8 cellular contexts compared by ENCODE assay signal in the genomic region with DNA sequence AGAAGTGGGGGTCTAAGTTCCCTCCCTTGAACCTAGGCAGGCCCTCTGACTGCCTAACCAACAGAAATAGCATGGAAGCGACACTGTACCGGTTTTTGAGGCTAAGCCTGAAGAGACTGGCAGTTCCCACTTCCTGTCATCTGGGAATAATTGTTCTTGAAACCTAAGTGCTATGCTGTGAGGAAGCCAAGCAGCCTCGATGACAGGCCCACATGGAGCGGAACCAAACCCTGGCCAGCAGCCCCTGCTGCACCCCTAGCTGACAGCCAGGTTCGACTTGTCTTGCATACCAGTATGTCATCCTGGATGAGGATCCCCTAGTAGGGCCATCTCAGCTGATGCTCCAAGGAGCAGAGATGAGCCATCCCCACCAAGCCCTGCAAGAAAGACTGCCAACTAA. TPM values are rescaled to one million over a fixed set of nuclear protein-coding genes. Genes with fewer than 3 reads are reported as not detected.
DNase-seq lines count a peak whose midpoint lies in the region; FAIRE-seq and TF ChIP-seq lines count a peak whose summit lies in the region.

No MANE protein-coding gene starts in this region.

- no peaks in the 10 kb centered on the region for H3F3A ChIP-seq in PC-9 (ENCODE audit: insufficient read depth, low read depth)

- no peaks in the 10 kb centered on the region for H3K79me2 ChIP-seq in PC-9 (ENCODE audit: low read depth)

- H3K4me3 ChIP-seq in small intestine (ENCODE audit: low read depth in 1 of 2, low read length in 2 of 2) (no peak overlapping the region), PC-9 (no peak overlapping the region)

- 57 to 82% (median 68%) methylated on average over 5 of the region's 5 CpGs for WGBS in small intestine, 3 donors

- peak overlapping the region; percentile 35 to 83 for H3K27ac ChIP-seq in small intestine (ENCODE audit: low read depth in 1 of 2, low read length in 1 of 2)
- H3K27ac ChIP-seq in PC-9 = no peak overlapping the region

- H3K4me1 Mint-ChIP-seq in brain = peaks cover 40% of the 10 kb centered on the region

- intact Hi-C loops in PC-9 (cut with micrococcal nuclease; ENCODE audit: unreplicated experiment) = no loop called here

- no peak for TF ChIP-seq CTCF in brain (conservative IDR thresholded peaks at IDR 0.05)
- no peak for TF ChIP-seq CTCF in PC-9 (conservative IDR thresholded peaks at IDR 0.05)

- H3K36me3 Mint-ChIP-seq in brain = no peaks in the 10 kb centered on the region

- H4K20me1 ChIP-seq in PC-9 (ENCODE audit: insufficient read depth) = no peaks in the 10 kb centered on the region

- H3K9me3 Mint-ChIP-seq in brain = peaks cover 0 to 7% (median 4%) of the 10 kb centered on the region in 5 experiments

- H3K4me1 ChIP-seq in small intestine (ENCODE audit: control insufficient read depth in 2 of 2, insufficient read depth in 1 of 2, low read depth in 1 of 2, low read length in 1 of 2) = peaks cover 0 to 4% of the 10 kb centered on the region in 2 donors
- H3K4me1 ChIP-seq in PC-9 (replicated peaks; ENCODE audit: insufficient read depth) = no peaks in the 10 kb centered on the region

- FAIRE-seq in small intestine (lab: Jason Lieb, UNC) = no peak

- H3K27ac Mint-ChIP-seq in brain = peak overlapping the region in 3 of 5 experiments; percentile 66 to 96 (median 95)

- H3K9me3 ChIP-seq in small intestine (ENCODE audit: control insufficient read depth, low read depth) (no peaks in the 10 kb centered on the region), PC-9 (ENCODE audit: insufficient read depth, low read depth) (no peaks in the 10 kb centered on the region)

- CTCF ChIA-PET in PC-9 (lab: Charles Lee) = no interaction called here

- H3K27me3 ChIP-seq in small intestine (ENCODE audit: control insufficient read depth in 2 of 2, insufficient read depth in 2 of 2, low read length in 2 of 2) (no peaks in the 10 kb centered on the region), PC-9 (ENCODE audit: insufficient read depth, low read depth) (peaks cover 13% of the 10 kb centered on the region; the same call in 1 of the 2 replicates)

- no peak overlapping the region for H3K4me2 ChIP-seq in PC-9

- DNase-seq in NCI-H748 (lab: John Stamatoyannopoulos, UW; ENCODE audit: unreplicated experiment) (peak; percentile 60), NCI-H748 treated with DMSO at 0.1 percent for 48 hours (lab: John Stamatoyannopoulos, UW) (no peak), MV-4-11 (lab: John Stamatoyannopoulos, UW) (peak; percentile 17), small intestine (no peak), NCI-H1436 treated with DMSO at 0.1 percent for 48 hours (lab: John Stamatoyannopoulos, UW) (no peak), AG20443 (ENCODE audit: low spot score) (no peak), PC-9 (no peak)

- POLR2A ChIA-PET in PC-9 (lab: Charles Lee; ENCODE audit: unreplicated experiment) = no interaction called here

- peaks cover 18% of the 10 kb centered on the region for H3K27me3 Mint-ChIP-seq in brain

- peak overlapping the region in 2 of 5 experiments; percentile 42 to 63 for H3K4me3 Mint-ChIP-seq in brain

- no peak overlapping the region for H2AFZ ChIP-seq in PC-9

- no peaks in the 10 kb centered on the region for H3K9me2 ChIP-seq in PC-9 (ENCODE audit: insufficient read depth)

- H3K36me3 ChIP-seq in small intestine (ENCODE audit: control insufficient read depth in 2 of 2, insufficient read depth in 2 of 2, low read length in 2 of 2) (no peaks in the 10 kb centered on the region), PC-9 (ENCODE audit: low read depth) (no peaks in the 10 kb centered on the region)

- BruUV-seq in PC-9 (replicated peaks; lab: Mats Ljungman, UMichigan) = no TSS peak

RNA-seq across cellular contexts. Expression of a gene that starts 6.4 kb away (rescaled TPM):
- 3.0 TPM for polyA plus RNA-seq in brain (ENCODE audit: insufficient read depth, low read depth, low replicate concordance)
- polyA plus RNA-seq in small intestine = under 1 TPM in 2 of 3 donors, not detected in 1; 0.54 to 0.78 TPM
- not detected in 2 replicates for total RNA-seq in PC-9 (2021)

Comparison
In these comparisons a context has a peak if more than half of its experiments do, and no peak if none do; other contexts are left out.
1. DNase-seq: peak in NCI-H748 (single experiment) and MV-4-11 (single experiment); none in NCI-H748 treated with DMSO at 0.1 percent for 48 hours (single experiment), small intestine (single experiment), NCI-H1436 treated with DMSO at 0.1 percent for 48 hours (single experiment), AG20443 (single experiment) and PC-9 (0 of 2).